1 cellular context compared by ENCODE assay signal in the genomic region with DNA sequence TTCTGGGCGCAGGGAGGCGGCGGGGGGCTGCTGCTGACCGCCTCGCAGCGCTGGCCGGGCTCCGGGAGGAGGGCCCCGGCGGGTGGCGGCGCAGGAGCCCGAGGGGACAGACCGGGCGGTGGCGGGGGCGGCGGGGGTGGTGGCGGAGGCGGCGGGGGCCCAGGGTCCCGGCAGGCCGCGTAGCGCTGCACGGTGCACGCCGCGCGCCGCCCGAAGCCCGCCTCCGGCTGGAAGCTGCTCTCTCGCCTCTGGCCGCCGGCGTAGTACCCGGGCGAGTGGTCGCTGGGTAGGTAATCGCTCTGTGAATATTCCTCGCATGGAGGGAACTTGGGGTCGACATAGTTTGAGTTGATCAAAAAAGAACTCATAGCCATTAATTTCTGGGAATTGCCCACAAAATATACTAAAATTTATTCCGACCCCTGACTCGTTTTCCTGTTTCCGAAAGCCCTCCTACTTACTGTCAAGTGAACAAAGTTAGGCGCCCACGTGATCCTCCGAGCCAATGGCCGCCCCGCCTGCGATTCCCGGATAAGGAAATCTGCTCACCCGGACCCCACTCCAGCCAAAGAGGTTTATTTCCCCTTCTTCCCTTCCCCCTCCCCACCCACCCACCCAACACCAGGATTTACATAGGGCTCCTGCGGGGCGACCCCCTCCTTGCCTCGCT.
TF ChIP-seq lines count a peak whose summit lies in the region.

A gene (minus strand): TSS at position 405 of the 670 bp plus-strand sequence. CDS start 31 bp downstream, at position 374.

TF ChIP-seq in K562, 482 proteins besides CTCF, POLR2A, EP300 and RAD21 (continued from another document and continues in another):
- TF ChIP-seq, protein P1, sequence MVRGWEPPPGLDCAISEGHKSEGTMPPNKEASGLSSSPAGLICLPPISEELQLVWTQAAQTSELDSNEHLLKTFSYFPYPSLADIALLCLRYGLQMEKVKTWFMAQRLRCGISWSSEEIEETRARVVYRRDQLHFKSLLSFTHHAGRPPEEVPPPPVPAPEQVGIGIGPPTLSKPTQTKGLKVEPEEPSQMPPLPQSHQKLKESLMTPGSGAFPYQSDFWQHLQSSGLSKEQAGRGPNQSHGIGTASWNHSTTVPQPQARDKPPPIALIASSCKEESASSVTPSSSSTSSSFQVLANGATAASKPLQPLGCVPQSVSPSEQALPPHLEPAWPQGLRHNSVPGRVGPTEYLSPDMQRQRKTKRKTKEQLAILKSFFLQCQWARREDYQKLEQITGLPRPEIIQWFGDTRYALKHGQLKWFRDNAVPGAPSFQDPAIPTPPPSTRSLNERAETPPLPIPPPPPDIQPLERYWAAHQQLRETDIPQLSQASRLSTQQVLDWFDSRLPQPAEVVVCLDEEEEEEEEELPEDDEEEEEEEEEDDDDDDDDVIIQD (CRISPR knock-in tag; IDR thresholded peaks at IDR 0.05), result no peak
- TF ChIP-seq, protein P2, sequence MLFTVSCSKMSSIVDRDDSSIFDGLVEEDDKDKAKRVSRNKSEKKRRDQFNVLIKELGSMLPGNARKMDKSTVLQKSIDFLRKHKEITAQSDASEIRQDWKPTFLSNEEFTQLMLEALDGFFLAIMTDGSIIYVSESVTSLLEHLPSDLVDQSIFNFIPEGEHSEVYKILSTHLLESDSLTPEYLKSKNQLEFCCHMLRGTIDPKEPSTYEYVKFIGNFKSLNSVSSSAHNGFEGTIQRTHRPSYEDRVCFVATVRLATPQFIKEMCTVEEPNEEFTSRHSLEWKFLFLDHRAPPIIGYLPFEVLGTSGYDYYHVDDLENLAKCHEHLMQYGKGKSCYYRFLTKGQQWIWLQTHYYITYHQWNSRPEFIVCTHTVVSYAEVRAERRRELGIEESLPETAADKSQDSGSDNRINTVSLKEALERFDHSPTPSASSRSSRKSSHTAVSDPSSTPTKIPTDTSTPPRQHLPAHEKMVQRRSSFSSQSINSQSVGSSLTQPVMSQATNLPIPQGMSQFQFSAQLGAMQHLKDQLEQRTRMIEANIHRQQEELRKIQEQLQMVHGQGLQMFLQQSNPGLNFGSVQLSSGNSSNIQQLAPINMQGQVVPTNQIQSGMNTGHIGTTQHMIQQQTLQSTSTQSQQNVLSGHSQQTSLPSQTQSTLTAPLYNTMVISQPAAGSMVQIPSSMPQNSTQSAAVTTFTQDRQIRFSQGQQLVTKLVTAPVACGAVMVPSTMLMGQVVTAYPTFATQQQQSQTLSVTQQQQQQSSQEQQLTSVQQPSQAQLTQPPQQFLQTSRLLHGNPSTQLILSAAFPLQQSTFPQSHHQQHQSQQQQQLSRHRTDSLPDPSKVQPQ (CRISPR knock-in tag; IDR thresholded peaks at IDR 0.05; ENCODE audit: borderline replicate concordance), result no peak
- TF ChIP-seq PHF21A (IDR thresholded peaks at IDR 0.05; ENCODE audit: borderline replicate concordance, low read depth) (no peak), GABPA (tag; conservative IDR thresholded peaks at IDR 0.05; ENCODE audit: low read depth) (peak; percentile 41; the same call in 1 of the 2 replicates), SREBF1 (IDR thresholded peaks at IDR 0.05; ENCODE audit: borderline replicate concordance, low read depth, low read length) (no peak), ETV1 (tag; conservative IDR thresholded peaks at IDR 0.05; ENCODE audit: low read depth) (no peak), NCOR1 (IDR thresholded peaks at IDR 0.05) (no peak), SAFB (IDR thresholded peaks at IDR 0.05; ENCODE audit: borderline replicate concordance, low read depth, low read length) (no peak), U2AF1 (optimal IDR thresholded peaks at IDR 0.05; ENCODE audit: low read depth, low read length) (no peak), ETV6 (IDR thresholded peaks at IDR 0.05; ENCODE audit: borderline replicate concordance in 1 of 2, low read depth in 2 of 2, low read length in 1 of 2) (no peak), ETV6 (CRISPR knock-in tag; IDR thresholded peaks at IDR 0.05; ENCODE audit: borderline replicate concordance) (no peak), ZNF324 (CRISPR knock-in tag; IDR thresholded peaks at IDR 0.05) (no peak), CAMTA2 (CRISPR knock-in tag; conservative IDR thresholded peaks at IDR 0.05) (no peak), CEBPG (CRISPR knock-in tag; IDR thresholded peaks at IDR 0.05) (no peak), CEBPG (tag; conservative IDR thresholded peaks at IDR 0.05 in 1 of 2, IDR thresholded peaks at IDR 0.05 in 1 of 2) (no peak), POLR2G (IDR thresholded peaks at IDR 0.05; ENCODE audit: low read depth, low read length) (peak; percentile 59), CHD2 (IDR thresholded peaks at IDR 0.05; ENCODE audit: low read depth, low read length) (no peak), SIRT6 (IDR thresholded peaks at IDR 0.05; ENCODE audit: low read depth, low read length) (no peak), CBX5 (IDR thresholded peaks at IDR 0.05; ENCODE audit: borderline replicate concordance, low read depth) (no peak), SPI1 (IDR thresholded peaks at IDR 0.05; ENCODE audit: borderline replicate concordance, low read depth, low read length) (no peak), ZNF408 (CRISPR knock-in tag; IDR thresholded peaks at IDR 0.05; ENCODE audit: low read depth) (no peak), HDAC8 (tag; IDR thresholded peaks at IDR 0.05) (no peak), KLF16 (IDR thresholded peaks at IDR 0.05) (no peak)
- TF ChIP-seq, protein P3, sequence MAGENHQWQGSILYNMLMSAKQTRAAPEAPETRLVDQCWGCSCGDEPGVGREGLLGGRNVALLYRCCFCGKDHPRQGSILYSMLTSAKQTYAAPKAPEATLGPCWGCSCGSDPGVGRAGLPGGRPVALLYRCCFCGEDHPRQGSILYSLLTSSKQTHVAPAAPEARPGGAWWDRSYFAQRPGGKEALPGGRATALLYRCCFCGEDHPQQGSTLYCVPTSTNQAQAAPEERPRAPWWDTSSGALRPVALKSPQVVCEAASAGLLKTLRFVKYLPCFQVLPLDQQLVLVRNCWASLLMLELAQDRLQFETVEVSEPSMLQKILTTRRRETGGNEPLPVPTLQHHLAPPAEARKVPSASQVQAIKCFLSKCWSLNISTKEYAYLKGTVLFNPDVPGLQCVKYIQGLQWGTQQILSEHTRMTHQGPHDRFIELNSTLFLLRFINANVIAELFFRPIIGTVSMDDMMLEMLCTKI (IDR thresholded peaks at IDR 0.05; ENCODE audit: partially characterized antibody), result no peak
- TF ChIP-seq, protein P4, sequence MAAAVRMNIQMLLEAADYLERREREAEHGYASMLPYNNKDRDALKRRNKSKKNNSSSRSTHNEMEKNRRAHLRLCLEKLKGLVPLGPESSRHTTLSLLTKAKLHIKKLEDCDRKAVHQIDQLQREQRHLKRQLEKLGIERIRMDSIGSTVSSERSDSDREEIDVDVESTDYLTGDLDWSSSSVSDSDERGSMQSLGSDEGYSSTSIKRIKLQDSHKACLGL (CRISPR knock-in tag; IDR thresholded peaks at IDR 0.05; ENCODE audit: borderline replicate concordance, poor library complexity, severe bottlenecking), result no peak
- TF ChIP-seq, protein P5, sequence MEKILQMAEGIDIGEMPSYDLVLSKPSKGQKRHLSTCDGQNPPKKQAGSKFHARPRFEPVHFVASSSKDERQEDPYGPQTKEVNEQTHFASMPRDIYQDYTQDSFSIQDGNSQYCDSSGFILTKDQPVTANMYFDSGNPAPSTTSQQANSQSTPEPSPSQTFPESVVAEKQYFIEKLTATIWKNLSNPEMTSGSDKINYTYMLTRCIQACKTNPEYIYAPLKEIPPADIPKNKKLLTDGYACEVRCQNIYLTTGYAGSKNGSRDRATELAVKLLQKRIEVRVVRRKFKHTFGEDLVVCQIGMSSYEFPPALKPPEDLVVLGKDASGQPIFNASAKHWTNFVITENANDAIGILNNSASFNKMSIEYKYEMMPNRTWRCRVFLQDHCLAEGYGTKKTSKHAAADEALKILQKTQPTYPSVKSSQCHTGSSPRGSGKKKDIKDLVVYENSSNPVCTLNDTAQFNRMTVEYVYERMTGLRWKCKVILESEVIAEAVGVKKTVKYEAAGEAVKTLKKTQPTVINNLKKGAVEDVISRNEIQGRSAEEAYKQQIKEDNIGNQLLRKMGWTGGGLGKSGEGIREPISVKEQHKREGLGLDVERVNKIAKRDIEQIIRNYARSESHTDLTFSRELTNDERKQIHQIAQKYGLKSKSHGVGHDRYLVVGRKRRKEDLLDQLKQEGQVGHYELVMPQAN (IDR thresholded peaks at IDR 0.05; ENCODE audit: borderline replicate concordance), result no peak
- TF ChIP-seq, protein P6, sequence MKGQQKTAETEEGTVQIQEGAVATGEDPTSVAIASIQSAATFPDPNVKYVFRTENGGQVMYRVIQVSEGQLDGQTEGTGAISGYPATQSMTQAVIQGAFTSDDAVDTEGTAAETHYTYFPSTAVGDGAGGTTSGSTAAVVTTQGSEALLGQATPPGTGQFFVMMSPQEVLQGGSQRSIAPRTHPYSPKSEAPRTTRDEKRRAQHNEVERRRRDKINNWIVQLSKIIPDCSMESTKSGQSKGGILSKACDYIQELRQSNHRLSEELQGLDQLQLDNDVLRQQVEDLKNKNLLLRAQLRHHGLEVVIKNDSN (CRISPR knock-in tag; IDR thresholded peaks at IDR 0.05), result peak; percentile 92
- TF ChIP-seq, protein P7, sequence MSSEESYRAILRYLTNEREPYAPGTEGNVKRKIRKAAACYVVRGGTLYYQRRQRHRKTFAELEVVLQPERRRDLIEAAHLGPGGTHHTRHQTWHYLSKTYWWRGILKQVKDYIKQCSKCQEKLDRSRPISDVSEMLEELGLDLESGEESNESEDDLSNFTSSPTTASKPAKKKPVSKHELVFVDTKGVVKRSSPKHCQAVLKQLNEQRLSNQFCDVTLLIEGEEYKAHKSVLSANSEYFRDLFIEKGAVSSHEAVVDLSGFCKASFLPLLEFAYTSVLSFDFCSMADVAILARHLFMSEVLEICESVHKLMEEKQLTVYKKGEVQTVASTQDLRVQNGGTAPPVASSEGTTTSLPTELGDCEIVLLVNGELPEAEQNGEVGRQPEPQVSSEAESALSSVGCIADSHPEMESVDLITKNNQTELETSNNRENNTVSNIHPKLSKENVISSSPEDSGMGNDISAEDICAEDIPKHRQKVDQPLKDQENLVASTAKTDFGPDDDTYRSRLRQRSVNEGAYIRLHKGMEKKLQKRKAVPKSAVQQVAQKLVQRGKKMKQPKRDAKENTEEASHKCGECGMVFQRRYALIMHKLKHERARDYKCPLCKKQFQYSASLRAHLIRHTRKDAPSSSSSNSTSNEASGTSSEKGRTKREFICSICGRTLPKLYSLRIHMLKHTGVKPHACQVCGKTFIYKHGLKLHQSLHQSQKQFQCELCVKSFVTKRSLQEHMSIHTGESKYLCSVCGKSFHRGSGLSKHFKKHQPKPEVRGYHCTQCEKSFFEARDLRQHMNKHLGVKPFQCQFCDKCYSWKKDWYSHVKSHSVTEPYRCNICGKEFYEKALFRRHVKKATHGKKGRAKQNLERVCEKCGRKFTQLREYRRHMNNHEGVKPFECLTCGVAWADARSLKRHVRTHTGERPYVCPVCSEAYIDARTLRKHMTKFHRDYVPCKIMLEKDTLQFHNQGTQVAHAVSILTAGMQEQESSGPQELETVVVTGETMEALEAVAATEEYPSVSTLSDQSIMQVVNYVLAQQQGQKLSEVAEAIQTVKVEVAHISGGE (CRISPR knock-in tag; IDR thresholded peaks at IDR 0.05), result peak in 1 of 3 experiments; percentile 27; a peak in 1 of 6 replicates
- TF ChIP-seq, protein P8, sequence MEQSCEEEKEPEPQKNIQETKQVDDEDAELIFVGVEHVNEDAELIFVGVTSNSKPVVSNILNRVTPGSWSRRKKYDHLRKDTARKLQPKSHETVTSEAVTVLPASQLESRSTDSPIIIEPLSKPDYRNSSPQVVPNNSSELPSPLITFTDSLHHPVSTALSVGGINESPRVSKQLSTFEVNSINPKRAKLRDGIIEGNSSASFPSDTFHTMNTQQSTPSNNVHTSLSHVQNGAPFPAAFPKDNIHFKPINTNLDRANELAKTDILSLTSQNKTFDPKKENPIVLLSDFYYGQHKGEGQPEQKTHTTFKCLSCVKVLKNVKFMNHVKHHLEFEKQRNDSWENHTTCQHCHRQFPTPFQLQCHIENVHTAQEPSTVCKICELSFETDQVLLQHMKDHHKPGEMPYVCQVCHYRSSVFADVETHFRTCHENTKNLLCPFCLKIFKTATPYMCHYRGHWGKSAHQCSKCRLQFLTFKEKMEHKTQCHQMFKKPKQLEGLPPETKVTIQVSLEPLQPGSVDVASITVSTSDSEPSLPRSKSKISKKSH (CRISPR knock-in tag; IDR thresholded peaks at IDR 0.05), result no peak
- TF ChIP-seq, protein P9, sequence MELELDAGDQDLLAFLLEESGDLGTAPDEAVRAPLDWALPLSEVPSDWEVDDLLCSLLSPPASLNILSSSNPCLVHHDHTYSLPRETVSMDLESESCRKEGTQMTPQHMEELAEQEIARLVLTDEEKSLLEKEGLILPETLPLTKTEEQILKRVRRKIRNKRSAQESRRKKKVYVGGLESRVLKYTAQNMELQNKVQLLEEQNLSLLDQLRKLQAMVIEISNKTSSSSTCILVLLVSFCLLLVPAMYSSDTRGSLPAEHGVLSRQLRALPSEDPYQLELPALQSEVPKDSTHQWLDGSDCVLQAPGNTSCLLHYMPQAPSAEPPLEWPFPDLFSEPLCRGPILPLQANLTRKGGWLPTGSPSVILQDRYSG (tag; conservative IDR thresholded peaks at IDR 0.05; ENCODE audit: low read depth), result no peak
- TF ChIP-seq, protein P10, sequence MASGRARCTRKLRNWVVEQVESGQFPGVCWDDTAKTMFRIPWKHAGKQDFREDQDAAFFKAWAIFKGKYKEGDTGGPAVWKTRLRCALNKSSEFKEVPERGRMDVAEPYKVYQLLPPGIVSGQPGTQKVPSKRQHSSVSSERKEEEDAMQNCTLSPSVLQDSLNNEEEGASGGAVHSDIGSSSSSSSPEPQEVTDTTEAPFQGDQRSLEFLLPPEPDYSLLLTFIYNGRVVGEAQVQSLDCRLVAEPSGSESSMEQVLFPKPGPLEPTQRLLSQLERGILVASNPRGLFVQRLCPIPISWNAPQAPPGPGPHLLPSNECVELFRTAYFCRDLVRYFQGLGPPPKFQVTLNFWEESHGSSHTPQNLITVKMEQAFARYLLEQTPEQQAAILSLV (tag; IDR thresholded peaks at IDR 0.05), result no peak
- TF ChIP-seq, protein P11, sequence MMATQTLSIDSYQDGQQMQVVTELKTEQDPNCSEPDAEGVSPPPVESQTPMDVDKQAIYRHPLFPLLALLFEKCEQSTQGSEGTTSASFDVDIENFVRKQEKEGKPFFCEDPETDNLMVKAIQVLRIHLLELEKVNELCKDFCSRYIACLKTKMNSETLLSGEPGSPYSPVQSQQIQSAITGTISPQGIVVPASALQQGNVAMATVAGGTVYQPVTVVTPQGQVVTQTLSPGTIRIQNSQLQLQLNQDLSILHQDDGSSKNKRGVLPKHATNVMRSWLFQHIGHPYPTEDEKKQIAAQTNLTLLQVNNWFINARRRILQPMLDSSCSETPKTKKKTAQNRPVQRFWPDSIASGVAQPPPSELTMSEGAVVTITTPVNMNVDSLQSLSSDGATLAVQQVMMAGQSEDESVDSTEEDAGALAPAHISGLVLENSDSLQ (IDR thresholded peaks at IDR 0.05), result no peak
- TF ChIP-seq, protein P12, sequence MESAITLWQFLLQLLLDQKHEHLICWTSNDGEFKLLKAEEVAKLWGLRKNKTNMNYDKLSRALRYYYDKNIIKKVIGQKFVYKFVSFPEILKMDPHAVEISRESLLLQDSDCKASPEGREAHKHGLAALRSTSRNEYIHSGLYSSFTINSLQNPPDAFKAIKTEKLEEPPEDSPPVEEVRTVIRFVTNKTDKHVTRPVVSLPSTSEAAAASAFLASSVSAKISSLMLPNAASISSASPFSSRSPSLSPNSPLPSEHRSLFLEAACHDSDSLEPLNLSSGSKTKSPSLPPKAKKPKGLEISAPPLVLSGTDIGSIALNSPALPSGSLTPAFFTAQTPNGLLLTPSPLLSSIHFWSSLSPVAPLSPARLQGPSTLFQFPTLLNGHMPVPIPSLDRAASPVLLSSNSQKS (CRISPR knock-in tag; IDR thresholded peaks at IDR 0.05), result no peak
